ENCODE assay signal across 8 cellular contexts in the genomic region with DNA sequence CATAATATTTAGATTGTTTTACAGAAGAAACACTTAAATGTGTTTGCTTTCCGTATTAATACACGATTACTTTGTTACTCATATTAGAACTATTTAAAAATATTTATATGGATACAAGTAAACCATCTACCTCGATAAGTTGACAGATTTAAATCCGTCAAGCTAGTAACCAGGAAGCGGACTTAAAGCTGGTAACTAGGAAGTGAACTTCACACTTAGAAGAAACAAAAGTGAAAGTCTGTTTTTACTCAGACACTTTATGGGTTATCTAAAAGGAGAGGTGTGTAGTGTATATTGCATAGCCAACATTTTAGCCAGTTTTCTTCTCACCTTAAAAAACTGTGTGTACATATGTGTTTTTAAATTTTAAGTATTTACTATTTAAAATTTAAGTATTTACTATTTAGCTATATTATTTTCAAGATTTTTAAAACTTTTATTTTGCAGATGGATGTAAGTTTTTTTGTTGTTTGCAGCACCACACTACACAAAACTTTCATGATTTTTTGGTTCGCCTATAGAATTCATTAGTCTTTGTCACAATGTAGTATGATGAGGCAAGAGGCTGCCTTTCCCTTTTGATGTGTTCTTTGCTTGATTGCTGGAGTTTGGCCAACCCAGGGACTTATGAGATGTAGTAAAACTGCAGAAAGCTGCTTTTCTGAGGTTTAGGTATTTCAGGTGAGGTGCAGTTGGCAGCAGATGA. TPM values are rescaled to one million over a fixed set of nuclear protein-coding genes. Genes with fewer than 3 reads are reported as not detected.
DNase-seq lines count a peak whose midpoint lies in the region; ATAC-seq and TF ChIP-seq lines count a peak whose summit lies in the region.

No MANE protein-coding gene starts in this region.

- H2BK12ac ChIP-seq in mesenchymal stem cell (ENCODE audit: low read length in 2 of 2): no peak overlapping the region

- H3K9me3 ChIP-seq in left ventricle myocardium inferior (replicated peaks) (no peaks in the 10 kb centered on the region), mesenchymal stem cell (ENCODE audit: control insufficient read depth, low read length) (no peaks in the 10 kb centered on the region)

- DNase-seq in left ventricle myocardium inferior: no peak
- no peak for DNase-seq in left ventricle myocardium superior
- peak; percentile 63 for DNase-seq in NCI-H2029 (lab: John Stamatoyannopoulos, UW)
- DNase-seq in brain microvascular endothelial cell: no peak
- DNase-seq in mesenchymal stem cell: peak; percentile 76
- DNase-seq in activated gamma-delta T cell (lab: John Stamatoyannopoulos, UW): no peak
- DNase-seq in HuH-7.5 (ENCODE audit: low spot score): no peak

- no peak overlapping the region for H2BK120ac ChIP-seq in mesenchymal stem cell (ENCODE audit: low read depth, low read length)

- peak overlapping the region; percentile 97 for H3K27ac ChIP-seq in left ventricle myocardium inferior (replicated peaks)
- no peak overlapping the region for H3K27ac ChIP-seq in brain microvascular endothelial cell
- H3K27ac ChIP-seq in mesenchymal stem cell (ENCODE audit: low read length, poor library complexity, severe bottlenecking): peak overlapping the region; percentile 17

- no peak for ATAC-seq in left ventricle myocardium superior
- ATAC-seq in HG02763 (IDR thresholded peaks at IDR 0.05; ENCODE audit: unreplicated experiment): peak; percentile 46

- in situ Hi-C loops in brain microvascular endothelial cell (cut with HindIII; ENCODE audit: low pct_ligation_motif_present, low sequenced_read_pairs): no loop called here

- no peak overlapping the region for H2BK15ac ChIP-seq in mesenchymal stem cell (ENCODE audit: low read depth, poor library complexity, severe bottlenecking)

- no peak overlapping the region for H4K8ac ChIP-seq in mesenchymal stem cell (ENCODE audit: low read length)

- H3K23ac ChIP-seq in mesenchymal stem cell (ENCODE audit: low read length in 2 of 2): no peak overlapping the region

- H3K9ac ChIP-seq in mesenchymal stem cell (ENCODE audit: low read length): peak overlapping the region; percentile 96

- peak overlapping the region; percentile 86 for H3K4me3 ChIP-seq in left ventricle myocardium inferior
- H3K4me3 ChIP-seq in brain microvascular endothelial cell (ENCODE audit: low read depth, low read length): peak overlapping the region; percentile 78
- H3K4me3 ChIP-seq in mesenchymal stem cell (ENCODE audit: insufficient read depth in 1 of 2, low read depth in 1 of 2, low read length in 2 of 2): peak overlapping the region in 1 of 2 experiments; percentile 99

- no peak overlapping the region for H4K91ac ChIP-seq in mesenchymal stem cell (ENCODE audit: low read length)

- H3K4me1 ChIP-seq in left ventricle myocardium inferior (peaks cover 72% of the 10 kb centered on the region), mesenchymal stem cell (ENCODE audit: control insufficient read depth, insufficient read depth, low read depth, low read length) (peaks cover 2% of the 10 kb centered on the region)

- no peak overlapping the region for H3K4ac ChIP-seq in mesenchymal stem cell (ENCODE audit: low read depth in 1 of 2, low read length in 2 of 2)

- H3K14ac ChIP-seq in mesenchymal stem cell (ENCODE audit: low read length in 2 of 2): no peak overlapping the region

- H3K27me3 ChIP-seq in left ventricle myocardium inferior (ENCODE audit: low read depth) (no peaks in the 10 kb centered on the region), brain microvascular endothelial cell (replicated peaks) (no peaks in the 10 kb centered on the region), mesenchymal stem cell (ENCODE audit: control insufficient read depth in 1 of 2, insufficient read depth in 1 of 2, low read length in 2 of 2) (no peaks in the 10 kb centered on the region)

- intact Hi-C loops in left ventricle myocardium inferior (cut with micrococcal nuclease) (no loop called here), left ventricle myocardium superior (cut with micrococcal nuclease) (loop anchor here (10.0 kb wide), 1 partner anchor 92 kb away; no protein-coding TSS in a partner anchor)

- H3K18ac ChIP-seq in mesenchymal stem cell (ENCODE audit: low read depth in 1 of 2, low read length in 2 of 2): no peak overlapping the region

- H3K4me2 ChIP-seq in mesenchymal stem cell (ENCODE audit: low read length, poor library complexity, severe bottlenecking): peak overlapping the region; percentile 72

- H3K79me1 ChIP-seq in mesenchymal stem cell (replicated peaks; ENCODE audit: low read length, poor library complexity, severe bottlenecking): no peaks in the 10 kb centered on the region

- no peak overlapping the region for H2AFZ ChIP-seq in mesenchymal stem cell (ENCODE audit: low read depth, low read length)

- no peak overlapping the region for H2BK5ac ChIP-seq in mesenchymal stem cell (ENCODE audit: low read depth, low read length, poor library complexity, severe bottlenecking)

- TF ChIP-seq CTCF in left ventricle myocardium inferior (IDR thresholded peaks at IDR 0.05; ENCODE audit: borderline replicate concordance) (no peak), brain microvascular endothelial cell (IDR thresholded peaks at IDR 0.05; ENCODE audit: low read depth, low read length, missing control alignments) (no peak)

- WGBS in mesenchymal stem cell: 64% methylated on average over 2 of the region's 6 CpGs

- H2AK5ac ChIP-seq in mesenchymal stem cell (ENCODE audit: low read length, severe bottlenecking): no peak overlapping the region

- H3K36me3 ChIP-seq in left ventricle myocardium inferior (no peaks in the 10 kb centered on the region), brain microvascular endothelial cell (replicated peaks) (no peaks in the 10 kb centered on the region), mesenchymal stem cell (ENCODE audit: control insufficient read depth in 1 of 2, insufficient read depth in 2 of 2, low read depth in 1 of 2, low read length in 2 of 2) (no peaks in the 10 kb centered on the region)

RNA-seq across cellular contexts. Expression of a gene that starts 2.7 kb away (rescaled TPM):
- total RNA-seq in left ventricle myocardium inferior: 53.2 TPM
- 46.0 TPM for total RNA-seq in left ventricle myocardium superior
- polyA plus RNA-seq in mesenchymal stem cell (2013, experiment 1 of 2): 24.1 TPM
- 25.0 TPM for polyA plus RNA-seq in mesenchymal stem cell (2013, experiment 2 of 2)

Comparison
In these comparisons a context has a peak if more than half of its experiments do, and no peak if none do; other contexts are left out.
1. DNase-seq: peak in NCI-H2029 (single experiment) and mesenchymal stem cell (single experiment); none in left ventricle myocardium inferior (single experiment), left ventricle myocardium superior (single experiment), brain microvascular endothelial cell (single experiment), activated gamma-delta T cell (single experiment) and HuH-7.5 (single experiment).